ENCODE assay signal across 9 cellular contexts in the genomic region with DNA sequence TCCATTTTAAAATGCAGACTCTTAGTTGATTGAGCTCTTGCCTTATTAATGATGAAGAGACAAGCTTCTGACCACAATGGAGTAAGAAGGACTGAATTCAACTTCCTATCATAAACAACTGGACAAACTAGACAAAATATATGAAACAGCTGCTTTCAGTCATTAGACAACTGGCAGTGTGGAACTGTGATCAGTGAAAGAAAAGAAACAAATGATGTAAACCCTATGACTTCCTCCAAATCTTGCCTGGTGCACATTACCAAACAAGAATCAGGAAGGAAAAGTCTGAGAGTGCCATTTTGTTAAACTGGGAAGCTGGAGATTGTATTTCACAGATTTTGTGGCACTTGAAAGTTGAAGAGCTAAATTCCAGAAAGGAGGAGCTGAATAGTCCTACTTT.
"Had no signal": no experiment of that assay in that cellular context is flagged by ENCODE, and none has a peak within 500 bp of the region (broad histone marks: within the 10 kb centered on the region; RNA-seq: fewer than 3 reads in every experiment).

No MANE protein-coding gene starts in this region.

- H3K27ac ChIP-seq: GM23248, HL-60 had no signal

- H3K36me3 ChIP-seq: HAP-1 had no signal

- ATAC-seq: HCT116, HepG2 had no signal

- H3K4me1 Mint-ChIP-seq: IgD-negative memory B cell had no signal

- H3K36me3 Mint-ChIP-seq: IgD-negative memory B cell had no signal

- DNase-seq: GM23248, GOT3, H7, HFFc6 had no signal

- H3K27ac Mint-ChIP-seq: HFFc6, IgD-negative memory B cell had no signal

- H3K4me3 Mint-ChIP-seq: HFFc6, IgD-negative memory B cell had no signal

- H3K9me3 ChIP-seq: HAP-1 had no signal

- H3K27me3 Mint-ChIP-seq: IgD-negative memory B cell had no signal

- H3K4me1 ChIP-seq: HAP-1 had no signal

- H3K4me3 ChIP-seq: GM23248, HAP-1 had no signal
